ENCODE assay signal across 8 cellular contexts in genomic region chr3:129278970-129279906, GRCh38. TPM values are rescaled to one million over a fixed set of nuclear protein-coding genes. Genes with fewer than 3 reads are reported as not detected.
DNase-seq lines count a peak whose midpoint lies in the region; ATAC-seq lines count a peak whose summit lies in the region.

No MANE protein-coding gene starts in this region.

- H3K9me3 Mint-ChIP-seq in activated naive CD4-positive, alpha-beta T cell treated with anti-CD3 and anti-CD28 coated beads, Interleukin-2, amount 50 U/mL, for 72 hours, result no peaks in the 10 kb centered on the region

- 0 to 1% methylated on average over 37 to 82 of the region's 82 CpGs for WGBS in aorta, 2 donors

- ATAC-seq in HG02852 (IDR thresholded peaks at IDR 0.05; ENCODE audit: unreplicated experiment) (peak; percentile 1), left cardiac atrium (peak; percentile 55 to 61), aorta (ENCODE audit: low FRiP score) (peak; percentile 61), HG03354 (IDR thresholded peaks at IDR 0.05; ENCODE audit: poor library complexity, severe bottlenecking, unreplicated experiment) (no peak)
- peak; percentile 33 to 46 for ATAC-seq in activated naive CD4-positive, alpha-beta T cell treated with anti-CD3 and anti-CD28 coated beads, Interleukin-2, amount 50 U/mL, for 72 hours

- DNase-seq in DMS114 treated with DMSO at 0.1 percent for 48 hours (lab: John Stamatoyannopoulos, UW; ENCODE audit: unreplicated experiment), result peak; percentile 45
- DNase-seq in SHP77 (lab: John Stamatoyannopoulos, UW), result peak; percentile 28 to 52
- peak; percentile 67 to 75 for DNase-seq in activated naive CD4-positive, alpha-beta T cell treated with anti-CD3 and anti-CD28 coated beads, Interleukin-2, amount 50 U/mL, for 72 hours (ENCODE audit: low spot score in 2 of 2)
- no peak for DNase-seq in left cardiac atrium
- DNase-seq in renal cortical epithelial cell (ENCODE audit: low read depth), result peak; percentile 49
- DNase-seq in aorta, result peak; percentile 58 to 82

- peak overlapping the region; percentile 93 to 98 for H3K27ac Mint-ChIP-seq in activated naive CD4-positive, alpha-beta T cell treated with anti-CD3 and anti-CD28 coated beads, Interleukin-2, amount 50 U/mL, for 72 hours

- H3K4me1 ChIP-seq in aorta (ENCODE audit: control insufficient read depth in 1 of 2, insufficient read depth in 2 of 2, low read length in 2 of 2), result no peaks in the 10 kb centered on the region

- no peaks in the 10 kb centered on the region for H3K9me3 ChIP-seq in aorta (ENCODE audit: control insufficient read depth, low read length)

- peaks cover 6% of the 10 kb centered on the region in 2 donors for H3K36me3 ChIP-seq in aorta (ENCODE audit: control insufficient read depth in 1 of 2, insufficient read depth in 2 of 2, low read length in 1 of 2)

- intact Hi-C loops in left cardiac atrium (cut with DNase I), result no loop called here
- intact Hi-C loops in aorta (cut with DNase I), result loop anchor here (1.0 to 5.0 kb wide), 2 partner anchors 33 to 37 kb away; a partner anchor contains a TSS

- peak overlapping the region in 1 of 2 donors; percentile 49 for H3K27ac ChIP-seq in aorta (ENCODE audit: low read depth in 1 of 2, low read length in 2 of 2)

- H3K27me3 ChIP-seq in aorta (ENCODE audit: control insufficient read depth in 1 of 2, insufficient read depth in 2 of 2, low read length in 1 of 2), result no peaks in the 10 kb centered on the region

- H3K36me3 Mint-ChIP-seq in activated naive CD4-positive, alpha-beta T cell treated with anti-CD3 and anti-CD28 coated beads, Interleukin-2, amount 50 U/mL, for 72 hours, result peaks cover 12 to 25% of the 10 kb centered on the region in 2 donors

- peak overlapping the region; percentile 68 to 76 for H3K4me3 ChIP-seq in aorta (ENCODE audit: low read length in 2 of 2)

RNA-seq across cellular contexts. Expression of gene HMCES, which starts 0.6 kb away (rescaled TPM):
- 10 to 100 TPM; 58.5 to 78.7 TPM for total RNA-seq in activated naive CD4-positive, alpha-beta T cell treated with anti-CD3 and anti-CD28 coated beads, Interleukin-2, amount 50 U/mL, for 72 hours
- total RNA-seq in left cardiac atrium (10 to 100 TPM; 44.6 to 46.7 TPM), renal cortical epithelial cell (29.5 and 32.9 TPM in 2 replicates), aorta (10 to 100 TPM; 24.3 to 31.9 TPM)
- polyA plus RNA-seq in aorta, result 10 to 100 TPM; 29.6 to 30.0 TPM

RNA-seq across cellular contexts. Expression of gene COPG1, which starts 29.8 kb away (rescaled TPM):
- total RNA-seq in activated naive CD4-positive, alpha-beta T cell treated with anti-CD3 and anti-CD28 coated beads, Interleukin-2, amount 50 U/mL, for 72 hours, result 100 to 1,000 TPM; 130 to 147 TPM
- total RNA-seq in left cardiac atrium, result 100 to 1,000 TPM; 109 to 149 TPM
- 240 and 286 TPM in 2 replicates for total RNA-seq in renal cortical epithelial cell
- 100 to 1,000 TPM; 149 to 155 TPM for total RNA-seq in aorta
- 10 to 100 TPM; 39.7 to 84.7 TPM for polyA plus RNA-seq in aorta

Comparison
In these comparisons a context has a peak if more than half of its experiments do, and no peak if none do; other contexts are left out.
1. intact Hi-C loops: an anchor here in aorta (1.0 to 5.0 kb wide); none called in left cardiac atrium.